ENCODE assay signal across 1 cellular context in the genomic region with DNA sequence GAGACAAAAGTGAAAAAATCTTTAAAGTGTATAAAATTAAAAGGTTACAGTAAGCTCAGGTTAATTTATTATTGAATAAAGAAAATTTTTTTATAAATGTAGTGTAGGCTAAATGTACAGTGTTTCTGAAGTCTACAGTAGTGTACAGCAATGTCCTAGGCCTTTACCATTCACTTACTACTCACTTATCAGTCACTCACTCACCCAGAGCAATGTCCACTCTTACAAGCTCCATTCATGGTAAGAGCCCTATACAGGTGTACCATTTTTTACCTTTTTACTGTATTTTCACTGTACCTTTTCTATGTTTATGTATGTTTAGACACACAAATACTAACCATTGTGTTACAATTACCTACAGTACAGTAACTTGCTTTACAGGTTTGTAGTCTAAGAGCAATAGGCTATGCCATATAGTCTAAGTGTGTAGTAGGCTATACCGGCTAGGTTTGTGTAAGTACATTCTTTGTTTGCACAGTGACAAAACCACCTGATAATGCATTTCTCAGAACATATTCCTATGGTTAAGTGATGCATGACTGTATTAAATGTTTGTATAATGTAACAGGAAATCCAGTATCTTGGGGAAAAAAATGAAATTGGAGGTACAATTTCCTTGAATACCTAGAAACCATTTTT.
TF ChIP-seq lines count a peak whose summit lies in the region.

No MANE protein-coding gene starts in this region.

TF ChIP-seq in HepG2, 621 proteins besides CTCF, POLR2A, EP300 and RAD21:
- TF ChIP-seq CBFB (CRISPR knock-in tag; IDR thresholded peaks at IDR 0.05) (no peak), ZNF7 (CRISPR knock-in tag; IDR thresholded peaks at IDR 0.05) (peak; percentile 43; the same call in 1 of the 2 replicates), SMARCC2 (IDR thresholded peaks at IDR 0.05) (no peak), ZNF326 (CRISPR knock-in tag; IDR thresholded peaks at IDR 0.05; ENCODE audit: borderline replicate concordance) (no peak)
